Comparison of ENCODE assay signal across 9 cellular contexts in genomic region chr7:27169658-27170493, GRCh38. TPM values are rescaled to one million over a fixed set of nuclear protein-coding genes. Genes with fewer than 3 reads are reported as not detected.
DNase-seq lines count a peak whose midpoint lies in the region; ATAC-seq and TF ChIP-seq lines count a peak whose summit lies in the region.
"Had no signal": no experiment of that assay in that cellular context is flagged by ENCODE, and none has a peak within 500 bp of the region (broad histone marks: within the 10 kb centered on the region; RNA-seq: fewer than 3 reads in every experiment).

No MANE protein-coding gene starts in this region.

- intact Hi-C loops in MCF 10A (cut with micrococcal nuclease): no loop called here

- TF ChIP-seq CTCF in MCF 10A (IDR thresholded peaks at IDR 0.05; ENCODE audit: unreplicated experiment) (no peak), nephron (IDR thresholded peaks at IDR 0.05; ENCODE audit: unreplicated experiment in 3 of 3) (no peak)

- peaks cover 53% of the 10 kb centered on the region for H3K4me1 ChIP-seq in effector memory CD4-positive, alpha-beta T cell (ENCODE audit: control insufficient read depth, insufficient read depth, low read length, poor library complexity, severe bottlenecking)

- BruUV-seq in MCF 10A (replicated peaks; lab: Mats Ljungman, UMichigan): no TSS peak

- POLR2A ChIA-PET in MCF 10A (lab: Yijun Ruan, JAX): interaction anchor here (0.6 to 6.3 kb wide), 15 partner anchors 7 to 970 kb away, joined by 3 to 59 read pairs (median 7); partner anchors contain the start of genes HOXA1, HOXA5, HOXA6 and SKAP2

- peaks cover 20% of the 10 kb centered on the region for H3K4me1 Mint-ChIP-seq in MCF 10A (ENCODE audit: insufficient read depth, unreplicated experiment)
- H3K4me1 Mint-ChIP-seq in nephron: peaks cover 30% of the 10 kb centered on the region

- H3K27ac Mint-ChIP-seq in MCF 10A (ENCODE audit: low read depth, unreplicated experiment): peak overlapping the region; percentile 87
- peak overlapping the region; percentile 99 to 100 (median 99) for H3K27ac Mint-ChIP-seq in nephron

- no peaks in the 10 kb centered on the region for H3K36me3 ChIP-seq in effector memory CD4-positive, alpha-beta T cell (ENCODE audit: control insufficient read depth, insufficient read depth, low read length)

- H3K27ac ChIP-seq in effector memory CD4-positive, alpha-beta T cell (ENCODE audit: insufficient read depth, low read length, poor library complexity, severe bottlenecking): no peak overlapping the region

- peak overlapping the region; percentile 79 for H3K4me3 Mint-ChIP-seq in MCF 10A (ENCODE audit: unreplicated experiment)
- H3K4me3 Mint-ChIP-seq in nephron: peak overlapping the region; percentile 92 to 95 (median 93)

- peaks cover 100% of the 10 kb centered on the region for H3K27me3 ChIP-seq in effector memory CD4-positive, alpha-beta T cell (replicated peaks; ENCODE audit: control insufficient read depth, insufficient read depth, low read length, poor library complexity, severe bottlenecking)

- no peaks in the 10 kb centered on the region for H3K9me3 Mint-ChIP-seq in MCF 10A (ENCODE audit: unreplicated experiment)
- no peaks in the 10 kb centered on the region for H3K9me3 Mint-ChIP-seq in nephron

- DNase-seq in COR-L47 (lab: John Stamatoyannopoulos, UW) (peak; percentile 85), HT1080 (ENCODE audit: low read depth) (peak; percentile 64), MCF 10A (ENCODE audit: unreplicated experiment) (peak; percentile 55), activated gamma-delta T cell treated with Interleukin-2 at 50 U/mL for 16 hours (no peak)
- DNase-seq in effector memory CD4-positive, alpha-beta T cell: no peak
- no peak for DNase-seq in stimulated activated CD4-positive, alpha-beta T cell treated with anti-CD3 and anti-CD28 coated beads, Interleukin-4, amount 100 ng/mL, for 24 hours

- H3K9me3 ChIP-seq in effector memory CD4-positive, alpha-beta T cell (ENCODE audit: control insufficient read depth, low read length): no peaks in the 10 kb centered on the region

- ATAC-seq in HG03469 (IDR thresholded peaks at IDR 0.05; ENCODE audit: unreplicated experiment): no peak

- no peak overlapping the region for H3K4me3 ChIP-seq in effector memory CD4-positive, alpha-beta T cell (ENCODE audit: insufficient read depth, low read depth, low read length, poor library complexity, severe bottlenecking)

- H3K36me3 Mint-ChIP-seq in MCF 10A (ENCODE audit: insufficient read depth, unreplicated experiment) (peaks cover 12% of the 10 kb centered on the region), nephron (ENCODE audit: low read depth) (peaks cover 60% of the 10 kb centered on the region)

- H3K27me3 Mint-ChIP-seq in MCF 10A (ENCODE audit: insufficient read depth, unreplicated experiment) (no peaks in the 10 kb centered on the region), nephron (ENCODE audit: low read depth) (peaks cover 21% of the 10 kb centered on the region)

- CTCF ChIA-PET in MCF 10A (lab: Yijun Ruan, JAX): interaction anchor here (1.0 to 1.8 kb wide), 8 partner anchors 10 to 800 kb away, joined by 3 to 5 read pairs (median 4); partner anchors contain the start of gene HOXA5

RNA-seq across cellular contexts. Expression of gene HOXA10, which starts 4.2 kb away (rescaled TPM):
- 22.7 and 29.3 TPM in 2 replicates for total RNA-seq in HT1080 (2014; rRNA removed; shearing (Covaris generic))
- polyA plus RNA-seq in HT1080 (2015; cell fraction: cytosol; rRNA removed): 23.2 and 26.9 TPM in 2 replicates
- polyA plus RNA-seq in HT1080 (2015; cell fraction: nucleus; rRNA removed): 13.9 and 15.3 TPM in 2 replicates
- total RNA-seq in MCF 10A (2022): 3.9 and 5.6 TPM in 2 replicates
- total RNA-seq: SK-MEL-5 had no signal

RNA-seq across cellular contexts. Expression of gene HOXA9, which starts 4.5 kb away (rescaled TPM):
- 33.8 and 45.8 TPM in 2 replicates for total RNA-seq in HT1080 (2014; rRNA removed; shearing (Covaris generic))
- polyA plus RNA-seq in HT1080 (2015; cell fraction: cytosol; rRNA removed): 51.8 and 53.3 TPM in 2 replicates
- 78.8 and 88.3 TPM in 2 replicates for polyA plus RNA-seq in HT1080 (2015; cell fraction: nucleus; rRNA removed)
- total RNA-seq in MCF 10A (2022): 6.9 and 7.6 TPM in 2 replicates
- total RNA-seq: SK-MEL-5 had no signal

RNA-seq across cellular contexts. Expression of gene HOXA7, which starts 13.4 kb away (rescaled TPM):
- total RNA-seq in HT1080 (2014; rRNA removed; shearing (Covaris generic)): not detected in 2 replicates
- 0.41 and 1.0 TPM in 2 replicates for polyA plus RNA-seq in HT1080 (2015; cell fraction: cytosol; rRNA removed)
- polyA plus RNA-seq in HT1080 (2015; cell fraction: nucleus; rRNA removed): 0.07 and 0.34 TPM in 2 replicates
- 0.29 and 0.44 TPM in 2 replicates for total RNA-seq in MCF 10A (2022)
- total RNA-seq: SK-MEL-5 had no signal

RNA-seq across cellular contexts. Expression of gene HOXA11, which starts 15.2 kb away (rescaled TPM):
- not detected in 2 replicates for total RNA-seq in HT1080 (2014; rRNA removed; shearing (Covaris generic))
- not detected in 2 replicates for polyA plus RNA-seq in HT1080 (2015; cell fraction: cytosol; rRNA removed)
- polyA plus RNA-seq in HT1080 (2015; cell fraction: nucleus; rRNA removed): not detected in 2 replicates
- 0.29 and 0.84 TPM in 2 replicates for total RNA-seq in MCF 10A (2022)

RNA-seq across cellular contexts. Expression of gene HOXA3, which starts 17.5 kb away (rescaled TPM):
- not detected in 2 replicates for total RNA-seq in HT1080 (2014; rRNA removed; shearing (Covaris generic))
- 0.12 and 0.26 TPM in 2 replicates for polyA plus RNA-seq in HT1080 (2015; cell fraction: cytosol; rRNA removed)
- 0.39 and 0.65 TPM in 2 replicates for polyA plus RNA-seq in HT1080 (2015; cell fraction: nucleus; rRNA removed)
- total RNA-seq in MCF 10A (2022): 8.2 and 14.0 TPM in 2 replicates

Comparison
In these comparisons a context has a peak if more than half of its experiments do, and no peak if none do; other contexts are left out.
1. DNase-seq: peak in COR-L47 (single experiment), HT1080 (single experiment) and MCF 10A (single experiment); none in effector memory CD4-positive, alpha-beta T cell (0 of 3), stimulated activated CD4-positive, alpha-beta T cell treated with anti-CD3 and anti-CD28 coated beads, Interleukin-4, amount 100 ng/mL, for 24 hours (single experiment) and activated gamma-delta T cell treated with Interleukin-2 at 50 U/mL for 16 hours (single experiment).